ENCODE assay signal across 18 cellular contexts in the genomic region with DNA sequence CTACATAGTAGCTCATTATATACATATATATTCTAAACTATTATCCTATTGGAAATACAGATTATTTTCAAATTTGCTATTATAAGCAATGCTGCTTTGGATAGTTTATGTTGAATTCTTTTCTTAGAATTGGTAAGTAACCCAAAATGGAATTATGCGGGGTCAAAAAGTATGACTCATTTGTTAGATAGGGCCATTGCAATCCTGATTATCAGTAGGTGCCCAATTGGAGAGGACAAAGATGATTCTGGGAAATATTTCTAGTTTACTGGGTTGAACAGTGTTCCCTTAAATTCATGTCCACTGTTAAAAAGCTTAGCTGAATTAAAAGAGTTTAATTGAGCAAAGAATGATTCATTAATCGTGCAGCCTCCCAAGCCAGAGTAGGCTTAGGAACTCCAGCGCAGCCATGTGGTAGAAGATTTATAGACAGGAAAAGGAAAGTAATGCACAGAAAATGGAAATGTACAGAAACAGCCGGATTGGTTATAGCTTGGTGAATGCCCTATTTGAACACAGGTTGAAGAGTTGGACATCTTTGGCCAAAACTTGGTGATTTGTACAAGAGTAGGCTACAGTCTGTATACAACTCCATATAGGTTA.
DNase-seq lines count a peak whose midpoint lies in the region; ATAC-seq, FAIRE-seq and TF ChIP-seq lines count a peak whose summit lies in the region.
"Had no signal": no experiment of that assay in that cellular context is flagged by ENCODE, and none has a peak within 500 bp of the region (broad histone marks: within the 10 kb centered on the region; RNA-seq: fewer than 3 reads in every experiment).

No MANE protein-coding gene starts in this region.

- H3K4me3 ChIP-seq in astrocyte of the spinal cord (ENCODE audit: low read depth, low read length): no peak overlapping the region
- H3K4me3 ChIP-seq: SJSA1, skin epidermis, transverse colon had no signal

- no peak for TF ChIP-seq POLR2A in GM18505 (IDR thresholded peaks at IDR 0.05; ENCODE audit: borderline replicate concordance, extremely low read depth, insufficient read depth, insufficient read length)

- TF ChIP-seq CTCF in LNCAP (IDR thresholded peaks at IDR 0.05) (peak; percentile 58), astrocyte of the spinal cord (IDR thresholded peaks at IDR 0.05; ENCODE audit: low read depth, low read length) (peak; percentile 23), foreskin keratinocyte (conservative IDR thresholded peaks at IDR 0.05) (peak; percentile 44)

- DNase-seq in NCI-H748 (lab: John Stamatoyannopoulos, UW; ENCODE audit: unreplicated experiment) (peak; percentile 24), NCI-H748 treated with DMSO at 0.1 percent for 48 hours (lab: John Stamatoyannopoulos, UW) (no peak), astrocyte of the spinal cord (ENCODE audit: low read depth, low spot score) (no peak), foreskin keratinocyte (no peak), NCI-H2171 (lab: John Stamatoyannopoulos, UW) (no peak), HTR-8/SVneo (ENCODE audit: insufficient read length, low spot score) (no peak)
- DNase-seq: activated CD4-positive, alpha-beta T cell treated with anti-CD3 and anti-CD28 coated beads, Interleukin-2, amount 50 U/mL, for 48 hours; CD8-positive, alpha-beta T cell; MV-4-11; naive B cell; NCI-H2029 treated with DMSO at 0.1 percent for 48 hours; NCI-H526 treated with DMSO at 0.1 percent for 48 hours; transverse colon had no signal

- in situ Hi-C loops in astrocyte of the spinal cord (cut with HindIII; ENCODE audit: low sequenced_read_pairs): no loop called here

- H3K27me3 ChIP-seq in foreskin keratinocyte: no peaks in the 10 kb centered on the region
- H3K27me3 ChIP-seq: SJSA1, transverse colon had no signal

- no peak for FAIRE-seq in HTR-8/SVneo (lab: Jason Lieb, UNC)

- ATAC-seq in foreskin keratinocyte (no peak), GM18505 (IDR thresholded peaks at IDR 0.05; ENCODE audit: unreplicated experiment) (no peak)
- ATAC-seq: CD8-positive, alpha-beta T cell; stimulated activated effector memory CD8-positive, alpha-beta T cell treated with anti-CD3 and anti-CD28 coated beads, Interleukin-12 subunit alpha, Interleukin-12 subunit beta, amount 100 ng/mL, for 72 hours had no signal

- no peak overlapping the region for H3K27ac ChIP-seq in foreskin keratinocyte
- H3K27ac ChIP-seq: SJSA1, skin epidermis, transverse colon had no signal

- H3K4me1 ChIP-seq in foreskin keratinocyte: peaks cover 7% of the 10 kb centered on the region
- H3K4me1 ChIP-seq: SJSA1, transverse colon had no signal
